In genomic region chr1:74964508-74964907, GRCh38 we compare ENCODE assay signal across 10 cellular contexts.
DNase-seq lines count a peak whose midpoint lies in the region; ATAC-seq and TF ChIP-seq lines count a peak whose summit lies in the region.
"Had no signal": no experiment of that assay in that cellular context is flagged by ENCODE, and none has a peak within 500 bp of the region (broad histone marks: within the 10 kb centered on the region; RNA-seq: fewer than 3 reads in every experiment).

No MANE protein-coding gene starts in this region.

- no peaks in the 10 kb centered on the region for H3K9me3 ChIP-seq in BE2C

- no peaks in the 10 kb centered on the region for H3K36me3 ChIP-seq in BE2C

- DNase-seq in BE2C (peak; percentile 76), NCI-H524 (lab: John Stamatoyannopoulos, UW) (peak; percentile 85 to 95), fibroblast of peridontal ligament (ENCODE audit: extremely low read depth) (peak; percentile 80), MV-4-11 (lab: John Stamatoyannopoulos, UW) (no peak)
- peak; percentile 46 for DNase-seq in Jurkat, Clone E6-1 (ENCODE audit: low read depth, low spot score)
- no peak for DNase-seq in stimulated activated CD4-positive, alpha-beta T cell treated with anti-CD3 and anti-CD28 coated beads, Interleukin-4, amount 100 ng/mL, for 4 hours
- DNase-seq: CD4-positive, CD25-positive, alpha-beta regulatory T cell; PC-9 had no signal

- H3K4me3 ChIP-seq in BE2C (ENCODE audit: low read depth, low read length): no peak overlapping the region; the same call in 1 of the 2 replicates
- no peak overlapping the region for H3K4me3 ChIP-seq in Jurkat, Clone E6-1 (ENCODE audit: low read length)
- H3K4me3 ChIP-seq: PC-9 had no signal

- no peaks in the 10 kb centered on the region for H3K4me1 ChIP-seq in BE2C

- no peaks in the 10 kb centered on the region for H3K27me3 ChIP-seq in BE2C

- no peak for TF ChIP-seq CTCF in BE2C (IDR thresholded peaks at IDR 0.05; ENCODE audit: low read depth, low read length)

- ATAC-seq in GM19467 (IDR thresholded peaks at IDR 0.05; ENCODE audit: unreplicated experiment) (no peak), HG02763 (IDR thresholded peaks at IDR 0.05; ENCODE audit: unreplicated experiment) (no peak)

Comparison
In these comparisons a context has a peak if more than half of its experiments do, and no peak if none do; other contexts are left out.
1. DNase-seq: peak in BE2C (single experiment), Jurkat, Clone E6-1 (single experiment), NCI-H524 (2 of 2) and fibroblast of peridontal ligament (single experiment); none in MV-4-11 (single experiment) and stimulated activated CD4-positive, alpha-beta T cell treated with anti-CD3 and anti-CD28 coated beads, Interleukin-4, amount 100 ng/mL, for 4 hours (0 of 2).